In genomic region chr5:40984884-40985283, GRCh38 we compare ENCODE assay signal across 20 cellular contexts.
A peak's percentile ranks its signal among the peaks of the same experiment; 100 is the strongest.
DNase-seq lines count a peak whose midpoint lies in the region; ATAC-seq and TF ChIP-seq lines count a peak whose summit lies in the region.
"Had no signal": no experiment of that assay in that cellular context is flagged by ENCODE, and none has a peak within 500 bp of the region (broad histone marks: within the 10 kb centered on the region; RNA-seq: fewer than 3 reads in every experiment).

No MANE protein-coding gene starts in this region.

- no peak for ATAC-seq in HG03025 (IDR thresholded peaks at IDR 0.05; ENCODE audit: low FRiP score, unreplicated experiment)
- ATAC-seq in HG03457 (IDR thresholded peaks at IDR 0.05; ENCODE audit: unreplicated experiment): no peak
- ATAC-seq: activated CD4-positive, alpha-beta T cell treated with anti-CD3 and anti-CD28 coated beads for 36 hours; K562 had no signal

- H3K4me1 ChIP-seq in mammary epithelial cell (ENCODE audit: insufficient read depth, low read length) (peaks cover 41% of the 10 kb centered on the region), breast epithelium (no peaks in the 10 kb centered on the region)
- H3K4me1 ChIP-seq: BE2C, Caco-2 had no signal

- in situ Hi-C loops in mammary epithelial cell (cut with MboI; ENCODE audit: low sequenced_read_pairs in 2 of 2): no loop called here
- in situ Hi-C loops in astrocyte of the spinal cord (cut with HindIII; ENCODE audit: low sequenced_read_pairs): no loop called here

- H3K79me2 ChIP-seq in mammary epithelial cell (ENCODE audit: insufficient read depth, low read length): no peaks in the 10 kb centered on the region

- DNase-seq in mammary epithelial cell (peak; percentile 67), breast epithelium (ENCODE audit: low spot score in 2 of 2) (no peak), astrocyte of the spinal cord (ENCODE audit: low read depth, low spot score) (peak; percentile 91), foreskin melanocyte (peak; percentile 17), midbrain (lab: John Stamatoyannopoulos, UW) (no peak)
- no peak for DNase-seq in stimulated activated CD8-positive, alpha-beta memory T cell treated with anti-CD3 and anti-CD28 coated beads, Interleukin-4, amount 100 ng/mL, for 48 hours
- DNase-seq: activated CD4-positive, alpha-beta T cell treated with anti-CD3 and anti-CD28 coated beads for 36 hours; BE2C; Caco-2; NCI-H1694 treated with DMSO at 0.1 percent for 48 hours; NCI-H82; OCI-M1; SHP77 treated with DMSO at 0.1 percent for 48 hours; stimulated activated CD4-positive, alpha-beta T cell treated with anti-CD3 and anti-CD28 coated beads, Interleukin-12 subunit alpha, Interleukin-12 subunit beta, amount 100 ng/mL, for 4 hours; substantia nigra had no signal

- H2AFZ ChIP-seq in mammary epithelial cell (ENCODE audit: low read depth, low read length): peak overlapping the region; percentile 1

- H3K4me3 ChIP-seq in mammary epithelial cell (replicated peaks in 1 of 3; ENCODE audit: insufficient read depth in 1 of 3, low read depth in 2 of 3, low read length in 3 of 3) (no peak overlapping the region), breast epithelium (no peak overlapping the region), astrocyte of the spinal cord (ENCODE audit: low read depth, low read length) (no peak overlapping the region)
- H3K4me3 ChIP-seq: cardiac muscle cell, K562 had no signal

- H3K36me3 ChIP-seq in mammary epithelial cell (ENCODE audit: insufficient read depth, low read length): no peaks in the 10 kb centered on the region
- H3K36me3 ChIP-seq in breast epithelium: no peaks in the 10 kb centered on the region
- H3K36me3 ChIP-seq: BE2C, cardiac muscle cell had no signal

- CTCF ChIA-PET in mammary epithelial cell (lab: Charles Lee; ENCODE audit: low non-redundant PET): no interaction called here

- H3K4me2 ChIP-seq in mammary epithelial cell (ENCODE audit: insufficient read depth, low read depth, low read length): no peak overlapping the region

- H3K27me3 ChIP-seq in mammary epithelial cell (ENCODE audit: insufficient read depth, low read length) (no peaks in the 10 kb centered on the region), breast epithelium (no peaks in the 10 kb centered on the region)
- H3K27me3 ChIP-seq: BE2C, cardiac muscle cell had no signal

- 58% methylated on average over 3 of the region's 3 CpGs for WGBS in mammary epithelial cell (ENCODE audit: low coverage, missing lambda C conversion rate)

- dilution Hi-C loops in mammary epithelial cell (cut with HindIII; ENCODE audit: low sequenced_read_pairs): no loop called here

- no peak overlapping the region for H3K9ac ChIP-seq in mammary epithelial cell (ENCODE audit: insufficient read depth, low read length)

- no peaks in the 10 kb centered on the region for H4K20me1 ChIP-seq in mammary epithelial cell (ENCODE audit: insufficient read depth, low read length)

- no peak for TF ChIP-seq POLR2A in breast epithelium (IDR thresholded peaks at IDR 0.05)

- no TSS peak for BruUV-seq in mammary epithelial cell (replicated peaks; lab: Mats Ljungman, UMichigan)

- H3K9me3 ChIP-seq in mammary epithelial cell (replicated peaks; ENCODE audit: insufficient read depth, low read length): peaks cover 5% of the 10 kb centered on the region
- H3K9me3 ChIP-seq in breast epithelium: no peaks in the 10 kb centered on the region
- H3K9me3 ChIP-seq: BE2C, Caco-2 had no signal

- TF ChIP-seq CTCF in mammary epithelial cell (conservative IDR thresholded peaks at IDR 0.05 in 1 of 2, IDR thresholded peaks at IDR 0.05 in 1 of 2; ENCODE audit: extremely low read depth in 1 of 2, insufficient read depth in 1 of 2, low read depth in 1 of 2, low read length in 2 of 2): no peak
- TF ChIP-seq CTCF in breast epithelium (IDR thresholded peaks at IDR 0.05): no peak
- TF ChIP-seq CTCF in astrocyte of the spinal cord (IDR thresholded peaks at IDR 0.05; ENCODE audit: low read depth, low read length): no peak

- intact Hi-C loops in mammary epithelial cell (cut with micrococcal nuclease): no loop called here
- intact Hi-C loops in breast epithelium (cut with DNase I; ENCODE audit: low total_unique reads): no loop called here

- H3K27ac ChIP-seq in mammary epithelial cell (ENCODE audit: insufficient read depth, low read depth, low read length): no peak overlapping the region
- H3K27ac ChIP-seq in breast epithelium: no peak overlapping the region
- H3K27ac ChIP-seq: 22Rv1, cardiac muscle cell had no signal

Comparison
In these comparisons a context has a peak if more than half of its experiments do, and no peak if none do; other contexts are left out.
1. DNase-seq: peak in mammary epithelial cell (single experiment), astrocyte of the spinal cord (single experiment) and foreskin melanocyte (single experiment); none in breast epithelium (0 of 2), midbrain (single experiment) and stimulated activated CD8-positive, alpha-beta memory T cell treated with anti-CD3 and anti-CD28 coated beads, Interleukin-4, amount 100 ng/mL, for 48 hours (single experiment).